In genomic region chr4:109703664-109704351, GRCh38 we compare ENCODE assay signal across 7 cellular contexts. TPM values are rescaled to one million over a fixed set of nuclear protein-coding genes. Genes with fewer than 3 reads are reported as not detected.
A peak's percentile ranks its signal among the peaks of the same experiment; 100 is the strongest.
DNase-seq lines count a peak whose midpoint lies in the region; ATAC-seq and TF ChIP-seq lines count a peak whose summit lies in the region.

No MANE protein-coding gene starts in this region.

- H3K9me3 ChIP-seq in HCT116 (ENCODE audit: control insufficient read depth in 1 of 2, insufficient read depth in 1 of 2, low read depth in 1 of 2, low read length in 2 of 2) = no peaks in the 10 kb centered on the region
- no peaks in the 10 kb centered on the region for H3K9me3 ChIP-seq in Peyer's patch

- no TSS peak for BruUV-seq in HCT116 (replicated peaks; lab: Mats Ljungman, UMichigan)

- H3K4me2 ChIP-seq in HCT116 (ENCODE audit: low read length) = peak overlapping the region; percentile 84

- peak overlapping the region; percentile 91 for H3K4me3 Mint-ChIP-seq in endothelial cell (ENCODE audit: unreplicated experiment)
- peak overlapping the region; percentile 88 to 93 (median 89) for H3K4me3 Mint-ChIP-seq in nephron

- H2AFZ ChIP-seq in HCT116 (ENCODE audit: low read depth, low read length, poor library complexity, severe bottlenecking) = no peak overlapping the region

- no peak for ATAC-seq in HCT116
- ATAC-seq in HG02973 (IDR thresholded peaks at IDR 0.05; ENCODE audit: unreplicated experiment) = no peak
- ATAC-seq in GM21526 (IDR thresholded peaks at IDR 0.05; ENCODE audit: low FRiP score, unreplicated experiment) = no peak
- ATAC-seq in GM21529 (IDR thresholded peaks at IDR 0.05; ENCODE audit: unreplicated experiment) = no peak

- peaks cover 7% of the 10 kb centered on the region for H3K27me3 Mint-ChIP-seq in endothelial cell (ENCODE audit: unreplicated experiment)
- no peaks in the 10 kb centered on the region for H3K27me3 Mint-ChIP-seq in nephron (ENCODE audit: low read depth)

- POLR2A ChIA-PET in HCT116 (lab: Charles Lee) = no interaction called here

- H3K4me1 ChIP-seq in HCT116 (ENCODE audit: control insufficient read depth in 1 of 2, insufficient read depth in 2 of 2, low read length in 2 of 2) (peaks cover 13 to 21% of the 10 kb centered on the region in 2 experiments; a peak in 3 of 4 replicates), Peyer's patch (peaks cover 4 to 37% (median 6%) of the 10 kb centered on the region in 4 donors)

- H3K4me1 Mint-ChIP-seq in endothelial cell (ENCODE audit: unreplicated experiment) = peaks cover 26% of the 10 kb centered on the region
- peaks cover 30% of the 10 kb centered on the region for H3K4me1 Mint-ChIP-seq in nephron

- DNase-seq in HCT116 (ENCODE audit: low read depth, low spot score) (no peak), Peyer's patch (no peak), endothelial cell (ENCODE audit: low spot score) (no peak)

- H3K9me3 Mint-ChIP-seq in endothelial cell (ENCODE audit: unreplicated experiment) (no peaks in the 10 kb centered on the region), nephron (no peaks in the 10 kb centered on the region)

- H3K27me3 ChIP-seq in HCT116 (ENCODE audit: insufficient read depth, low read length) = no peaks in the 10 kb centered on the region
- H3K27me3 ChIP-seq in Peyer's patch = no peaks in the 10 kb centered on the region

- H3K4me3 ChIP-seq in HCT116 (replicated peaks in 1 of 2; ENCODE audit: low read depth in 1 of 2, low read length in 2 of 2) (peak overlapping the region; percentile 71 to 72), Peyer's patch (peak overlapping the region; percentile 66 to 91 (median 83))

- no peak for TF ChIP-seq POLR2A in HCT116 (IDR thresholded peaks at IDR 0.05; ENCODE audit: borderline replicate concordance, extremely low read depth, insufficient read depth, insufficient read length)
- no peak for TF ChIP-seq POLR2A in Peyer's patch (IDR thresholded peaks at IDR 0.05)

- H3K9ac ChIP-seq in HCT116 (ENCODE audit: low read length) = peak overlapping the region; percentile 65

- peak overlapping the region; percentile 78 for H3K27ac Mint-ChIP-seq in endothelial cell (ENCODE audit: unreplicated experiment)
- peak overlapping the region; percentile 96 to 98 (median 98) for H3K27ac Mint-ChIP-seq in nephron

- no peaks in the 10 kb centered on the region for H4K20me1 ChIP-seq in HCT116 (ENCODE audit: insufficient read depth)

- no peaks in the 10 kb centered on the region for H3K36me3 ChIP-seq in HCT116 (ENCODE audit: control insufficient read depth in 1 of 2, insufficient read depth in 2 of 2, low read length in 2 of 2)
- H3K36me3 ChIP-seq in Peyer's patch = peaks cover 0 to 6% (median 0%) of the 10 kb centered on the region in 3 donors

- TF ChIP-seq CTCF in HCT116 (IDR thresholded peaks at IDR 0.05 in 2 of 3, conservative IDR thresholded peaks at IDR 0.05 in 1 of 3; ENCODE audit: borderline replicate concordance in 1 of 3, insufficient read depth in 1 of 3, low read depth in 2 of 3, low read length in 2 of 3) = no peak
- no peak for TF ChIP-seq CTCF in Peyer's patch (IDR thresholded peaks at IDR 0.05)
- TF ChIP-seq CTCF in endothelial cell (IDR thresholded peaks at IDR 0.05; ENCODE audit: unreplicated experiment) = no peak
- TF ChIP-seq CTCF in nephron (IDR thresholded peaks at IDR 0.05; ENCODE audit: unreplicated experiment in 3 of 3) = no peak

- RAD21 ChIA-PET in HCT116 (lab: Charles Lee; ENCODE audit: low non-redundant PET in 1 of 2, low total read pairs in 2 of 2, uncharacterized antibody in 2 of 2, unreplicated experiment in 2 of 2) = interaction anchor here in 1 of 2 experiments (1.2 kb wide), 1 partner anchor 26 kb away, joined by 4 read pairs; the partner anchor contains the start of gene PLA2G12A

- H3K27ac ChIP-seq in HCT116 (ENCODE audit: low read depth, low read length) (peak overlapping the region; percentile 74), Peyer's patch (peak overlapping the region; percentile 81 to 99 (median 90))

- no peaks in the 10 kb centered on the region for H3K9me2 ChIP-seq in HCT116 (ENCODE audit: insufficient read depth)

- CTCF ChIA-PET in HCT116 (lab: Charles Lee) = interaction anchor here (1.1 to 1.9 kb wide), 4 partner anchors 100 to 276 kb away, joined by 4 to 10 read pairs (median 4); no protein-coding TSS in a partner anchor

- H3K79me2 ChIP-seq in HCT116 (ENCODE audit: insufficient read depth, low read length) = no peaks in the 10 kb centered on the region

- intact Hi-C loops in HCT116 (cut with micrococcal nuclease) = loop anchor here (5.0 to 10.0 kb wide), 4 partner anchors 98 to 279 kb away; partner anchors contain the start of genes CFI and GAR1

- peaks cover 24% of the 10 kb centered on the region for H3K36me3 Mint-ChIP-seq in endothelial cell (ENCODE audit: low read depth, unreplicated experiment)
- H3K36me3 Mint-ChIP-seq in nephron (ENCODE audit: low read depth) = peaks cover 20% of the 10 kb centered on the region

- TF ChIP-seq RAD21 in HCT116 (IDR thresholded peaks at IDR 0.05; ENCODE audit: low read depth) = no peak

TF ChIP-seq in HCT116, 20 proteins besides CTCF, POLR2A, EP300 and RAD21:
- TF ChIP-seq TCF7L2 (IDR thresholded peaks at IDR 0.05; ENCODE audit: borderline replicate concordance, extremely low read depth, insufficient read depth, insufficient read length) (no peak), EZH2 (IDR thresholded peaks at IDR 0.05) (no peak), MAX (IDR thresholded peaks at IDR 0.05) (no peak), POLR2AphosphoS5 (IDR thresholded peaks at IDR 0.05; ENCODE audit: low read depth, low read length) (no peak), ELF1 (IDR thresholded peaks at IDR 0.05; ENCODE audit: borderline replicate concordance, low read depth) (no peak), ZBTB33 (IDR thresholded peaks at IDR 0.05; ENCODE audit: extremely low read depth, insufficient replicate concordance, low read length) (no peak)

RNA-seq across cellular contexts. Expression of gene CASP6, which starts 0.6 kb away (rescaled TPM):
- total RNA-seq in HCT116 (2021; ENCODE audit: unreplicated experiment) (18.1 TPM), Peyer's patch (100 to 1,000 TPM in 1 of 4 donors, 10 to 100 TPM in 3; 43.7 to 132 (median 69.3) TPM), endothelial cell (ENCODE audit: unreplicated experiment) (76.4 TPM)
- 14.8 and 20.6 TPM in 2 replicates for polyA plus RNA-seq in HCT116 (2012)

RNA-seq across cellular contexts. Expression of gene PLA2G12A, which starts 26.1 kb away (rescaled TPM):
- total RNA-seq in HCT116 (2021; ENCODE audit: unreplicated experiment) (37.9 TPM), Peyer's patch (10 to 100 TPM; 14.9 to 37.0 (median 28.4) TPM), endothelial cell (ENCODE audit: unreplicated experiment) (31.1 TPM)
- polyA plus RNA-seq in HCT116 (2012) = 41.6 and 46.2 TPM in 2 replicates
